Comparison of ENCODE assay signal across 17 cellular contexts in genomic region chr9:116483622-116484482, GRCh38.
"Had no signal": no experiment of that assay in that cellular context is flagged by ENCODE, and none has a peak within 500 bp of the region (broad histone marks: within the 10 kb centered on the region; RNA-seq: fewer than 3 reads in every experiment).

No MANE protein-coding gene starts in this region.

- H3K4me3 Mint-ChIP-seq: activated B cell treated with CpG ODN at 0.5 μM for 24 hours; activated CD4-positive, alpha-beta memory T cell treated with anti-CD3 and anti-CD28 coated beads for 36 hours; activated naive CD8-positive, alpha-beta T cell; immature natural killer cell; memory B cell; naive thymus-derived CD4-positive, alpha-beta T cell had no signal

- H3K27ac Mint-ChIP-seq: activated B cell treated with CpG ODN at 0.5 μM for 24 hours; activated CD4-positive, alpha-beta memory T cell treated with anti-CD3 and anti-CD28 coated beads for 36 hours; activated naive CD8-positive, alpha-beta T cell; immature natural killer cell; memory B cell had no signal

- H3K4me1 Mint-ChIP-seq: activated B cell treated with CpG ODN at 0.5 μM for 24 hours; immature natural killer cell; naive thymus-derived CD4-positive, alpha-beta T cell had no signal

- ATAC-seq: naive thymus-derived CD4-positive, alpha-beta T cell had no signal

- H3K9me3 Mint-ChIP-seq: activated B cell treated with CpG ODN at 0.5 μM for 24 hours; activated CD4-positive, alpha-beta memory T cell treated with anti-CD3 and anti-CD28 coated beads for 36 hours; immature natural killer cell; memory B cell; naive thymus-derived CD4-positive, alpha-beta T cell had no signal

- DNase-seq: activated B cell treated with CpG ODN at 0.5 μM for 24 hours; activated CD4-positive, alpha-beta memory T cell treated with anti-CD3 and anti-CD28 coated beads for 36 hours; activated CD4-positive, alpha-beta T cell treated with anti-CD3 and anti-CD28 coated beads for 4 hours; activated T-cell treated with anti-CD3 and anti-CD28 coated beads for 4 hours; central memory CD4-positive, alpha-beta T cell; colonic mucosa; effector CD4-positive, alpha-beta T cell; esophagus squamous epithelium; immature natural killer cell; naive thymus-derived CD4-positive, alpha-beta T cell; retina; stimulated activated CD4-positive, alpha-beta T cell treated with anti-CD3 and anti-CD28 coated beads, Interleukin-12 subunit alpha, Interleukin-12 subunit beta, amount 100 ng/mL, for 4 hours; stimulated activated CD4-positive, alpha-beta T cell treated with anti-CD3 and anti-CD28 coated beads, Interleukin-1b, Interleukin-23, amount 100 ng/mL, for 48 hours; stimulated activated CD8-positive, alpha-beta memory T cell treated with anti-CD3 and anti-CD28 coated beads, Interleukin-4, amount 100 ng/mL, for 48 hours; stimulated activated naive CD4-positive, alpha-beta T cell had no signal

- H3K27me3 Mint-ChIP-seq: activated B cell treated with CpG ODN at 0.5 μM for 24 hours; activated CD4-positive, alpha-beta memory T cell treated with anti-CD3 and anti-CD28 coated beads for 36 hours; activated naive CD8-positive, alpha-beta T cell; memory B cell; naive thymus-derived CD4-positive, alpha-beta T cell had no signal
